17 cellular contexts compared by ENCODE assay signal in genomic region chr14:61766136-61766535, GRCh38. TPM values are rescaled to one million over a fixed set of nuclear protein-coding genes. Genes with fewer than 3 reads are reported as not detected.
DNase-seq lines count a peak whose midpoint lies in the region; ATAC-seq and TF ChIP-seq lines count a peak whose summit lies in the region.
"Had no signal": no experiment of that assay in that cellular context is flagged by ENCODE, and none has a peak within 500 bp of the region (broad histone marks: within the 10 kb centered on the region; RNA-seq: fewer than 3 reads in every experiment).

No MANE protein-coding gene starts in this region.

- DNase-seq in MCF 10A (ENCODE audit: unreplicated experiment) (no peak), mammary epithelial cell (no peak), hepatocyte (ENCODE audit: low spot score) (no peak), smooth muscle cell (lab: John Stamatoyannopoulos, UW; ENCODE audit: unreplicated experiment) (no peak), AML-193 (lab: John Stamatoyannopoulos, UW) (no peak)
- DNase-seq in stimulated activated CD4-positive, alpha-beta T cell treated with anti-CD3 and anti-CD28 coated beads, Interleukin-2, amount 100 ng/mL, for 24 hours: no peak
- DNase-seq: activated CD4-positive, alpha-beta T cell treated with anti-CD3 and anti-CD28 coated beads for 48 hours; central memory CD4-positive, alpha-beta T cell; glutamatergic neuron; kidney; NCI-H1930; NCI-H526 treated with DMSO at 0.1 percent for 48 hours; thyroid gland had no signal

- peak overlapping the region; percentile 18 for H3K27ac Mint-ChIP-seq in MCF 10A (ENCODE audit: low read depth, unreplicated experiment)
- H3K27ac Mint-ChIP-seq in activated T-helper 17 cell treated with anti-CD3 and anti-CD28 coated beads, Interleukin-2, amount 50 U/mL, for 72 hours: no peak overlapping the region
- H3K27ac Mint-ChIP-seq: T-helper 1 cell treated with Interleukin-12 subunit alpha and Interleukin-12 subunit beta and Interleukin-4 antibody, amounts not matched to agents 30 μg/mL and 1 μg/mL, for 36 hours had no signal

- H3F3A ChIP-seq in smooth muscle cell (ENCODE audit: low read depth): no peaks in the 10 kb centered on the region

- peaks cover 17% of the 10 kb centered on the region for H3K4me1 ChIP-seq in mammary epithelial cell (ENCODE audit: insufficient read depth, low read length)
- H3K4me1 ChIP-seq in hepatocyte (ENCODE audit: insufficient read depth): peaks cover 10% of the 10 kb centered on the region
- H3K4me1 ChIP-seq in smooth muscle cell (ENCODE audit: low read depth): peaks cover 36% of the 10 kb centered on the region

- BruUV-seq in MCF 10A (replicated peaks; lab: Mats Ljungman, UMichigan) (no TSS peak), mammary epithelial cell (replicated peaks; lab: Mats Ljungman, UMichigan) (no TSS peak)

- H3K27me3 ChIP-seq in mammary epithelial cell (ENCODE audit: insufficient read depth, low read length) (no peaks in the 10 kb centered on the region), hepatocyte (no peaks in the 10 kb centered on the region), smooth muscle cell (ENCODE audit: low read depth) (no peaks in the 10 kb centered on the region)
- H3K27me3 ChIP-seq: thyroid gland had no signal

- H3K79me2 ChIP-seq in mammary epithelial cell (ENCODE audit: insufficient read depth, low read length) (peaks cover 48% of the 10 kb centered on the region), hepatocyte (peaks cover 41% of the 10 kb centered on the region), smooth muscle cell (ENCODE audit: low read depth) (peaks cover 36% of the 10 kb centered on the region)

- H3K9me3 ChIP-seq in mammary epithelial cell (replicated peaks; ENCODE audit: insufficient read depth, low read length) (no peaks in the 10 kb centered on the region), hepatocyte (ENCODE audit: low read depth) (no peaks in the 10 kb centered on the region), smooth muscle cell (replicated peaks; ENCODE audit: low read depth) (no peaks in the 10 kb centered on the region)
- H3K9me3 ChIP-seq: thyroid gland had no signal

- H3K9me2 ChIP-seq in hepatocyte (replicated peaks; ENCODE audit: insufficient read depth): no peaks in the 10 kb centered on the region

- no peaks in the 10 kb centered on the region for H3K27me3 Mint-ChIP-seq in MCF 10A (ENCODE audit: insufficient read depth, unreplicated experiment)
- H3K27me3 Mint-ChIP-seq in activated T-helper 17 cell treated with anti-CD3 and anti-CD28 coated beads, Interleukin-2, amount 50 U/mL, for 72 hours: no peaks in the 10 kb centered on the region

- H3K4me2 ChIP-seq in mammary epithelial cell (ENCODE audit: insufficient read depth, low read depth, low read length): no peak overlapping the region
- H3K4me2 ChIP-seq in hepatocyte: peak overlapping the region; percentile 87
- peak overlapping the region; percentile 90 for H3K4me2 ChIP-seq in smooth muscle cell

- dilution Hi-C loops in mammary epithelial cell (cut with HindIII; ENCODE audit: low sequenced_read_pairs): no loop called here

- no peak overlapping the region for H3K4me3 Mint-ChIP-seq in MCF 10A (ENCODE audit: unreplicated experiment)
- peak overlapping the region; percentile 91 for H3K4me3 Mint-ChIP-seq in activated T-helper 17 cell treated with anti-CD3 and anti-CD28 coated beads, Interleukin-2, amount 50 U/mL, for 72 hours
- H3K4me3 Mint-ChIP-seq: T-helper 1 cell treated with Interleukin-12 subunit alpha and Interleukin-12 subunit beta and Interleukin-4 antibody, amounts not matched to agents 30 μg/mL and 1 μg/mL, for 36 hours had no signal

- peaks cover 8% of the 10 kb centered on the region for H3K36me3 ChIP-seq in mammary epithelial cell (ENCODE audit: insufficient read depth, low read length)
- H3K36me3 ChIP-seq in hepatocyte (replicated peaks; ENCODE audit: insufficient read depth, low read depth): no peaks in the 10 kb centered on the region
- H3K36me3 ChIP-seq in smooth muscle cell (ENCODE audit: low read depth): peaks cover 8% of the 10 kb centered on the region

- WGBS in mammary epithelial cell (ENCODE audit: low coverage, missing lambda C conversion rate): 100% methylated on average over 5 of the region's 5 CpGs
- 64% methylated on average over 5 of the region's 5 CpGs for WGBS in hepatocyte (ENCODE audit: low lambda C conversion rate, missing lambda C conversion rate)
- 84% methylated on average over 5 of the region's 5 CpGs for WGBS in smooth muscle cell (ENCODE audit: low lambda C conversion rate)

- CTCF ChIA-PET in MCF 10A (lab: Yijun Ruan, JAX): interaction anchor here (1.8 kb wide), 1 partner anchor 291 kb away, joined by 4 read pairs; no protein-coding TSS in a partner anchor
- CTCF ChIA-PET in mammary epithelial cell (lab: Charles Lee; ENCODE audit: low non-redundant PET): interaction anchor here (0.6 kb wide), 1 partner anchor 72 kb away, joined by 3 read pairs; no protein-coding TSS in a partner anchor

- no peaks in the 10 kb centered on the region for H4K20me1 ChIP-seq in mammary epithelial cell (ENCODE audit: insufficient read depth, low read length)
- no peaks in the 10 kb centered on the region for H4K20me1 ChIP-seq in hepatocyte (ENCODE audit: insufficient read depth, poor library complexity, severe bottlenecking)
- no peaks in the 10 kb centered on the region for H4K20me1 ChIP-seq in smooth muscle cell (ENCODE audit: low read depth)

- H3K9ac ChIP-seq in mammary epithelial cell (ENCODE audit: insufficient read depth, low read length): no peak overlapping the region
- H3K9ac ChIP-seq in smooth muscle cell (ENCODE audit: low read depth): no peak overlapping the region

- no peak for TF ChIP-seq CTCF in MCF 10A (IDR thresholded peaks at IDR 0.05; ENCODE audit: unreplicated experiment)
- no peak for TF ChIP-seq CTCF in mammary epithelial cell (conservative IDR thresholded peaks at IDR 0.05 in 1 of 2, IDR thresholded peaks at IDR 0.05 in 1 of 2; ENCODE audit: extremely low read depth in 1 of 2, insufficient read depth in 1 of 2, low read depth in 1 of 2, low read length in 2 of 2)
- TF ChIP-seq CTCF in hepatocyte (IDR thresholded peaks at IDR 0.05; ENCODE audit: poor library complexity): no peak
- no peak for TF ChIP-seq CTCF in smooth muscle cell (IDR thresholded peaks at IDR 0.05; ENCODE audit: borderline replicate concordance, insufficient read depth, poor library complexity, severe bottlenecking)

- H2AFZ ChIP-seq in mammary epithelial cell (ENCODE audit: low read depth, low read length): no peak overlapping the region
- H2AFZ ChIP-seq in hepatocyte: no peak overlapping the region
- H2AFZ ChIP-seq in smooth muscle cell (ENCODE audit: low read depth): no peak overlapping the region

- H3K27ac ChIP-seq in mammary epithelial cell (ENCODE audit: insufficient read depth, low read depth, low read length): no peak overlapping the region
- no peak overlapping the region for H3K27ac ChIP-seq in hepatocyte
- H3K27ac ChIP-seq in smooth muscle cell (ENCODE audit: low read depth): no peak overlapping the region

- peaks cover 48% of the 10 kb centered on the region for H3K36me3 Mint-ChIP-seq in MCF 10A (ENCODE audit: insufficient read depth, unreplicated experiment)
- peaks cover 95% of the 10 kb centered on the region for H3K36me3 Mint-ChIP-seq in activated T-helper 17 cell treated with anti-CD3 and anti-CD28 coated beads, Interleukin-2, amount 50 U/mL, for 72 hours (ENCODE audit: low read depth)

- no peak for ATAC-seq in activated T-helper 17 cell treated with anti-CD3 and anti-CD28 coated beads, Interleukin-2, amount 50 U/mL, for 72 hours (replicated peaks)
- ATAC-seq in HG03095 (IDR thresholded peaks at IDR 0.05; ENCODE audit: unreplicated experiment): no peak
- ATAC-seq: activated naive CD4-positive, alpha-beta T cell treated with anti-CD3 and anti-CD28 coated beads, Interleukin-2, amount 50 U/mL, for 72 hours had no signal

- POLR2A ChIA-PET in MCF 10A (lab: Yijun Ruan, JAX): interaction anchor here (6.8 kb wide), 1 partner anchor 16 kb away, joined by 158 read pairs; no protein-coding TSS in a partner anchor

- H3K4me3 ChIP-seq in mammary epithelial cell (replicated peaks in 1 of 3; ENCODE audit: insufficient read depth in 1 of 3, low read depth in 2 of 3, low read length in 3 of 3): no peak overlapping the region
- H3K4me3 ChIP-seq in hepatocyte: no peak overlapping the region
- H3K4me3 ChIP-seq in smooth muscle cell: no peak overlapping the region
- H3K4me3 ChIP-seq: thyroid gland had no signal

- in situ Hi-C loops in mammary epithelial cell (cut with MboI; ENCODE audit: low sequenced_read_pairs in 2 of 2): no loop called here

- H3K9me3 Mint-ChIP-seq in MCF 10A (ENCODE audit: unreplicated experiment): no peaks in the 10 kb centered on the region
- no peaks in the 10 kb centered on the region for H3K9me3 Mint-ChIP-seq in activated T-helper 17 cell treated with anti-CD3 and anti-CD28 coated beads, Interleukin-2, amount 50 U/mL, for 72 hours
- H3K9me3 Mint-ChIP-seq: activated naive CD4-positive, alpha-beta T cell treated with anti-CD3 and anti-CD28 coated beads, Interleukin-2, amount 50 U/mL, for 72 hours; T-helper 1 cell treated with Interleukin-12 subunit alpha and Interleukin-12 subunit beta and Interleukin-4 antibody, amounts not matched to agents 30 μg/mL and 1 μg/mL, for 36 hours had no signal

- H3K4me1 Mint-ChIP-seq in MCF 10A (ENCODE audit: insufficient read depth, unreplicated experiment): peaks cover 21% of the 10 kb centered on the region
- peaks cover 29% of the 10 kb centered on the region for H3K4me1 Mint-ChIP-seq in activated T-helper 17 cell treated with anti-CD3 and anti-CD28 coated beads, Interleukin-2, amount 50 U/mL, for 72 hours

- intact Hi-C loops in MCF 10A (cut with micrococcal nuclease) (no loop called here), mammary epithelial cell (cut with micrococcal nuclease) (no loop called here)

RNA-seq across cellular contexts. Expression of gene SNAPC1, which starts 3.9 kb away (rescaled TPM):
- total RNA-seq in MCF 10A (2022) (18.4 and 21.0 TPM in 2 replicates), mammary epithelial cell (10 to 100 TPM; 12.2 to 13.0 TPM), hepatocyte (7.7 and 10.5 TPM in 2 replicates), smooth muscle cell (13.3 and 13.5 TPM in 2 replicates)
- polyA plus RNA-seq in mammary epithelial cell (5.9 TPM), hepatocyte (3.4 and 8.7 TPM in 2 replicates), smooth muscle cell (6.1 and 8.4 TPM in 2 replicates)
- 4.4 TPM for polyA minus RNA-seq in mammary epithelial cell
- total RNA-seq in activated T-helper 17 cell treated with anti-CD3 and anti-CD28 coated beads, Interleukin-2, amount 50 U/mL, for 72 hours: 10 to 100 TPM; 11.5 to 13.6 TPM

RNA-seq across cellular contexts. Expression of gene SYT16, which starts 46.4 kb away (rescaled TPM):
- total RNA-seq in MCF 10A (2022): 0.25 TPM in 1 of 2 replicates, not detected in the other
- total RNA-seq in mammary epithelial cell: 1 to 10 TPM in 1 of 2 donors, under 1 TPM in 1; 0.17 to 1.8 TPM
- 0.36 TPM for polyA plus RNA-seq in mammary epithelial cell
- polyA minus RNA-seq in mammary epithelial cell: 0.88 TPM
- not detected for total RNA-seq in activated T-helper 17 cell treated with anti-CD3 and anti-CD28 coated beads, Interleukin-2, amount 50 U/mL, for 72 hours
- 2.3 and 5.1 TPM in 2 replicates for total RNA-seq in hepatocyte
- 0.37 and 0.49 TPM in 2 replicates for polyA plus RNA-seq in hepatocyte
- total RNA-seq in smooth muscle cell: 1.0 and 2.4 TPM in 2 replicates
- 1.1 TPM in 1 of 2 replicates, not detected in the other for polyA plus RNA-seq in smooth muscle cell
- total RNA-seq: activated naive CD4-positive, alpha-beta T cell treated with anti-CD3 and anti-CD28 coated beads, Interleukin-2, amount 50 U/mL, for 72 hours had no signal
